In the genomic region with DNA sequence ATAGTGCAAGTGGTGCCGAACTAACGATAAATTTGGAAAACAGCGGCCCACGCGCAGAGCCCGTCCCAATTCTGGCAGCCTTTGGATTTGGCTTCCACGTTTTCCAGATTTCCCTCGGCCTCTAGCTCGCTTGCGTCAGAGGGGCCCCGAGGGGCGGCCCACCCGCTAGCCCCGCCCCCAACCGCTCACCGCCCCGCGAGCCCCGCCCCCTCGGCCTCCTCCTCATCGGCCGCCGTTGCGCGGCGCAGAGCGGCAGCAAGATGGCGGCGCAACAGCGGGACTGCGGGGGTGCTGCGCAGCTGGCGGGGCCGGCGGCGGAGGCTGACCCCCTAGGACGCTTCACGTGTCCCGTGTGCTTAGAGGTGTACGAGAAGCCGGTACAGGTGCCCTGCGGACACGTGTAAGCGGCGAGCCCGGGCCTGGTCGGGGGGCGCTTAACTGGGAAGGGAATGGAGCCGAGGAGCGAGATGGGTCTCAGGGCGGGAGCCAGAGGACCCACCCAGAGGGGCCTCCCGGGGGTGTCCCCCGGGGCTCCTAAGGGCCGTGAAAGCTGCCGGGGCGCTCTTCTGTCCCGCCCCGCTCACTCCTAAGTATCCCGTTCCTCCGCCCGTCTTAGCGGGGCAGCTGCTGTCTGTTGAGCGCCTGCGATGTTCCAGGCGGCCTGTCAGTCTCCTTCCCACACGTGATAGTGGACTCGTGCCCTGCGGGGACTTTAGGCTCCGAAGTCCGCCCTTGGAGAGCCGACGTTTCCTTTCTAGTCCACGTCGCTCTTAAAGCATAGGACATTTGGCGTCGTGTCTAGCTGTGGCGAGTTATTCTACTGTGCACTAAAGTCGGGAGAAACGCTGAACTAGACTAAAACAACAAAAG, we compare ENCODE assay signal across 8 cellular contexts. TPM values are rescaled to one million over a fixed set of nuclear protein-coding genes. Genes with fewer than 3 reads are reported as not detected.
DNase-seq lines count a peak whose midpoint lies in the region; ATAC-seq, FAIRE-seq and TF ChIP-seq lines count a peak whose summit lies in the region.

A gene with protein sequence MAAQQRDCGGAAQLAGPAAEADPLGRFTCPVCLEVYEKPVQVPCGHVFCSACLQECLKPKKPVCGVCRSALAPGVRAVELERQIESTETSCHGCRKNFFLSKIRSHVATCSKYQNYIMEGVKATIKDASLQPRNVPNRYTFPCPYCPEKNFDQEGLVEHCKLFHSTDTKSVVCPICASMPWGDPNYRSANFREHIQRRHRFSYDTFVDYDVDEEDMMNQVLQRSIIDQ (plus strand): TSS at position 245 of the 870 bp plus-strand sequence. CDS start 16 bp downstream, at position 261.

- peaks cover 30% of the 10 kb centered on the region for H3K4me1 ChIP-seq in CD8-positive, alpha-beta T cell (ENCODE audit: insufficient read depth, low read length)
- H3K4me1 ChIP-seq in HUES6 (ENCODE audit: control insufficient read depth, insufficient read depth, low read length) (peaks cover 13% of the 10 kb centered on the region), OCI-LY3 (ENCODE audit: low read length) (peaks cover 28% of the 10 kb centered on the region), endothelial cell of umbilical vein (ENCODE audit: control insufficient read depth, extremely low read depth, insufficient read depth, low read length) (peaks cover 20% of the 10 kb centered on the region)

- H3K27me3 ChIP-seq in CD8-positive, alpha-beta T cell (ENCODE audit: insufficient read depth, low read length) = no peaks in the 10 kb centered on the region
- H3K27me3 ChIP-seq in HUES6 (ENCODE audit: control insufficient read depth, insufficient read depth, low read length) (no peaks in the 10 kb centered on the region), OCI-LY3 (ENCODE audit: low read depth, low read length) (no peaks in the 10 kb centered on the region), endothelial cell of umbilical vein (ENCODE audit: control insufficient read depth in 2 of 2, insufficient read depth in 2 of 2, low read length in 2 of 2) (no peaks in the 10 kb centered on the region)

- peak; percentile 89 for FAIRE-seq in endothelial cell of umbilical vein (lab: Jason Lieb, UNC)

- dilution Hi-C loops in endothelial cell of umbilical vein (cut with MboI; ENCODE audit: extremely low pct_ligation_motif_present, low sequenced_read_pairs) = no loop called here

- no peaks in the 10 kb centered on the region for H3K27me3 Mint-ChIP-seq in CD8-positive, alpha-beta T cell (ENCODE audit: low read depth)

- peak; percentile 96 for ATAC-seq in CD8-positive, alpha-beta T cell
- ATAC-seq in GM19463 (IDR thresholded peaks at IDR 0.05; ENCODE audit: unreplicated experiment) = peak; percentile 69

- intact Hi-C loops in CD8-positive, alpha-beta T cell (cut with DNase I, micrococcal nuclease) = loop anchor here (1.0 to 5.0 kb wide), 10 partner anchors 8 to 719 kb away; a partner anchor contains a TSS
- intact Hi-C loops in endothelial cell of umbilical vein (cut with micrococcal nuclease) = loop anchor here (1.0 to 2.0 kb wide), 2 partner anchors 22 to 135 kb away; a partner anchor contains a TSS

- no peaks in the 10 kb centered on the region for H3K9me3 ChIP-seq in CD8-positive, alpha-beta T cell (ENCODE audit: low read length)
- H3K9me3 ChIP-seq in HUES6 (ENCODE audit: control insufficient read depth, insufficient read depth, low read depth, low read length) (no peaks in the 10 kb centered on the region), OCI-LY3 (ENCODE audit: insufficient read depth, low read length) (no peaks in the 10 kb centered on the region), endothelial cell of umbilical vein (replicated peaks; ENCODE audit: control insufficient read depth, insufficient read depth, low read length) (no peaks in the 10 kb centered on the region)

- TF ChIP-seq CTCF in CD8-positive, alpha-beta T cell (IDR thresholded peaks at IDR 0.05) = no peak
- TF ChIP-seq CTCF in OCI-LY3 (IDR thresholded peaks at IDR 0.05; ENCODE audit: low read depth, low read length) (0 out of 2 replicates have a peak, but pooled peaks have one; percentile 11), endothelial cell of umbilical vein (IDR thresholded peaks at IDR 0.05; ENCODE audit: extremely low read depth in 1 of 2, insufficient read depth in 1 of 2, low read depth in 1 of 2, low read length in 2 of 2) (no peak)

- POLR2A ChIA-PET in CD8-positive, alpha-beta T cell (lab: Charles Lee) = interaction anchor here (0.7 to 1.7 kb wide), 9 partner anchors 17 to 216 kb away, joined by 3 to 8 read pairs (median 3); no protein-coding TSS in a partner anchor
- POLR2A ChIA-PET in endothelial cell of umbilical vein (lab: Charles Lee) = interaction anchor here (0.7 to 1.4 kb wide), 3 partner anchors 20 to 326 kb away, joined by 3 read pairs; a partner anchor contains a TSS

- no peaks in the 10 kb centered on the region for H3K9me3 Mint-ChIP-seq in CD8-positive, alpha-beta T cell

- H3K4me3 ChIP-seq in CD8-positive, alpha-beta T cell (ENCODE audit: low read depth, low read length) = peak within 1 kb of the TSS; percentile 99
- H3K4me3 ChIP-seq in HUES6 (ENCODE audit: low read depth, low read length) = peak within 1 kb of the TSS; percentile 100
- peak within 1 kb of the TSS; percentile 77 for H3K4me3 ChIP-seq in OCI-LY3 (ENCODE audit: low read length)
- peak within 1 kb of the TSS; percentile 44 to 99 (median 82) for H3K4me3 ChIP-seq in endothelial cell of umbilical vein (replicated peaks in 1 of 3; ENCODE audit: insufficient read depth in 1 of 3, low read depth in 1 of 3, low read length in 3 of 3)

- peak; percentile 92 for TF ChIP-seq POLR2A in endothelial cell of umbilical vein (IDR thresholded peaks at IDR 0.05; ENCODE audit: low read depth, low read length)

- BruUV-seq in endothelial cell of umbilical vein (replicated peaks; lab: Mats Ljungman, UMichigan) = no TSS peak

- peaks cover 1% of the 10 kb centered on the region for H3K36me3 ChIP-seq in CD8-positive, alpha-beta T cell (ENCODE audit: insufficient read depth, low read length)
- H3K36me3 ChIP-seq in HUES6 (ENCODE audit: control insufficient read depth, insufficient read depth, low read length) (peaks cover 18% of the 10 kb centered on the region), OCI-LY3 (replicated peaks; ENCODE audit: low read depth, low read length) (peaks cover 26% of the 10 kb centered on the region), endothelial cell of umbilical vein (ENCODE audit: control insufficient read depth in 2 of 2, extremely low read depth in 1 of 2, insufficient read depth in 2 of 2, low read length in 2 of 2) (peaks cover 1 to 4% of the 10 kb centered on the region in 2 experiments)

- H3K4me1 Mint-ChIP-seq in CD8-positive, alpha-beta T cell (ENCODE audit: low read depth) = peaks cover 46% of the 10 kb centered on the region

- H3K79me2 ChIP-seq in OCI-LY3 (ENCODE audit: low read length) (peaks cover 52% of the 10 kb centered on the region), endothelial cell of umbilical vein (ENCODE audit: control insufficient read depth, insufficient read depth, low read length) (peaks cover 45% of the 10 kb centered on the region)

- H3K9me1 ChIP-seq in endothelial cell of umbilical vein (replicated peaks; ENCODE audit: control insufficient read depth, extremely low read depth, insufficient read depth, low read length) = no peaks in the 10 kb centered on the region

- H4K20me1 ChIP-seq in OCI-LY3 (ENCODE audit: insufficient read depth, low read length) (peaks cover 35% of the 10 kb centered on the region), endothelial cell of umbilical vein (replicated peaks; ENCODE audit: control insufficient read depth, extremely low read depth, insufficient read depth, low read length) (no peaks in the 10 kb centered on the region)

- peak within 1 kb of the TSS; percentile 94 for H3K9ac ChIP-seq in HUES6 (ENCODE audit: low read length)
- peak within 1 kb of the TSS; percentile 83 for H3K9ac ChIP-seq in OCI-LY3 (ENCODE audit: low read length)
- H3K9ac ChIP-seq in endothelial cell of umbilical vein (replicated peaks; ENCODE audit: extremely low read depth, insufficient read depth, low read length) = peak within 1 kb of the TSS; percentile 75

- peak within 1 kb of the TSS; percentile 95 for H3K27ac ChIP-seq in CD8-positive, alpha-beta T cell (ENCODE audit: low read depth, low read length)
- H3K27ac ChIP-seq in HUES6 (ENCODE audit: low read depth, low read length) (peak within 1 kb of the TSS; percentile 88), OCI-LY3 (ENCODE audit: low read length) (peak within 1 kb of the TSS; percentile 28), endothelial cell of umbilical vein (ENCODE audit: insufficient read depth, low read depth, low read length) (peak within 1 kb of the TSS; percentile 29)

- CTCF ChIA-PET in CD8-positive, alpha-beta T cell (lab: Charles Lee) = interaction anchor here (0.9 to 3.6 kb wide), 5 partner anchors 10 to 91 kb away, joined by 3 to 13 read pairs (median 5); a partner anchor contains a TSS
- CTCF ChIA-PET in endothelial cell of umbilical vein (lab: Charles Lee) = interaction anchor here (1.0 to 2.7 kb wide), 8 partner anchors 8 to 150 kb away, joined by 3 to 14 read pairs (median 4); no protein-coding TSS in a partner anchor

- DNase-seq in CD8-positive, alpha-beta T cell = peak; percentile 82 to 94 (median 90)
- DNase-seq in activated T-cell treated with anti-CD3 and anti-CD28 coated beads for 1 hour (ENCODE audit: low read depth) (peak; percentile 92), endothelial cell of umbilical vein (ENCODE audit: low read depth, low spot score) (peak; percentile 83), midbrain (lab: John Stamatoyannopoulos, UW) (peak; percentile 95)
- DNase-seq in stimulated activated CD8-positive, alpha-beta memory T cell treated with anti-CD3 and anti-CD28 coated beads, Interleukin-15, amount 100 ng/mL, for 48 hours (ENCODE audit: low read depth in 2 of 2) = peak; percentile 84 to 85

- H3K4me2 ChIP-seq in OCI-LY3 (ENCODE audit: low read length) (peak within 1 kb of the TSS; percentile 97), endothelial cell of umbilical vein (ENCODE audit: insufficient read depth, low read length) (peak within 1 kb of the TSS; percentile 92)

- peak within 1 kb of the TSS; percentile 96 for H3K27ac Mint-ChIP-seq in CD8-positive, alpha-beta T cell

- H3K4me3 Mint-ChIP-seq in CD8-positive, alpha-beta T cell = peak within 1 kb of the TSS; percentile 98

- H2AFZ ChIP-seq in OCI-LY3 (ENCODE audit: low read depth, low read length) (peak within 1 kb of the TSS; percentile 44), endothelial cell of umbilical vein (ENCODE audit: low read depth, low read length) (peak within 1 kb of the TSS; percentile 76)

- H3K36me3 Mint-ChIP-seq in CD8-positive, alpha-beta T cell = peaks cover 30% of the 10 kb centered on the region

RNA-seq across cellular contexts. Expression of the gene that starts here (rescaled TPM):
- total RNA-seq in CD8-positive, alpha-beta T cell = 100 to 1,000 TPM; 137 to 151 TPM
- 41.6 and 45.8 TPM in 2 replicates for total RNA-seq in endothelial cell of umbilical vein
- polyA plus RNA-seq in endothelial cell of umbilical vein = 54.6 and 81.7 TPM in 2 replicates
- 64.5 and 65.3 TPM in 2 replicates for polyA plus RNA-seq in endothelial cell of umbilical vein (2011; cell fraction: cytosol; rRNA removed)
- 40.6 and 46.7 TPM in 2 replicates for polyA plus RNA-seq in endothelial cell of umbilical vein (2011; cell fraction: nucleus; rRNA removed)
- polyA plus RNA-seq in endothelial cell of umbilical vein (2012) = 40.9 and 47.7 TPM in 2 replicates
- 31.3 and 52.3 TPM in 2 replicates for polyA minus RNA-seq in endothelial cell of umbilical vein
- 47.8 TPM for polyA minus RNA-seq in endothelial cell of umbilical vein (2011; cell fraction: cytosol; rRNA and poly(A)+ RNA removed)
- polyA minus RNA-seq in endothelial cell of umbilical vein (2011; cell fraction: nucleus; rRNA and poly(A)+ RNA removed) = 17.7 and 29.7 TPM in 2 replicates

Comparison
In these comparisons a context has a peak if more than half of its experiments do, and no peak if none do; other contexts are left out.
1. Peak in every context shown above with its lines: DNase-seq, ATAC-seq, H3K4me3 ChIP-seq and H3K27ac ChIP-seq.
2. H3K27ac ChIP-seq: peak in every context shown above with its lines; median percentile 95 in CD8-positive, alpha-beta T cell; 88 in HUES6; 29 in endothelial cell of umbilical vein; 28 in OCI-LY3.